ENCODE assay signal across 33 cellular contexts in the genomic region with DNA sequence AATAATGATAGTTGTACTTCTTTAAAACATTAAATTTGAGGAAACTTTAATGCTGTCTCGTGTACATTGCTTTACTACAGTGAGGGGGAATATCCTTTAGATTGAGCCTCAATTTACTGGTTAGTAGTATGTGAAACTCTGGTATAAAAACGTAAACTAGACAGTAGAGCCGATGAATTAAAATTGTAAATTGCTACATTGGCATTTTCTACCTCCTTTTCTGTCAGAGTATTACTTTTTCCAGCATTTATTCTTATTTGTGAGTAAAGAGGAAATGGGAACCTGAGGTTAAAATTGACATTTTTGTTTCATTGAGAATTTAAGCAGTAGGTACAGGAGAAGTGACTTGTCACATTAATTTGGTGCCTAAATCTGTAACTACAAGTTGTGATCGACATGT.
"Had no signal": no experiment of that assay in that cellular context is flagged by ENCODE, and none has a peak within 500 bp of the region (broad histone marks: within the 10 kb centered on the region; RNA-seq: fewer than 3 reads in every experiment).

No MANE protein-coding gene starts in this region.

- ATAC-seq: activated CD4-positive, alpha-beta T cell treated with anti-CD3 and anti-CD28 coated beads for 36 hours; activated CD4-positive, CD25-positive, alpha-beta regulatory T cell treated with anti-CD3 and anti-CD28 coated beads, Interleukin-2, amount 50 U/mL, for 24 hours; activated CD8-positive, alpha-beta memory T cell treated with anti-CD3 and anti-CD28 coated beads, Interleukin-2, amount 10 ng/mL, durations not matched to agents 7 days and 5 days; activated CD8-positive, alpha-beta T cell treated with anti-CD3 and anti-CD28 coated beads, Interleukin-2, amount 10 ng/mL, durations not matched to agents 7 days and 5 days; activated naive CD8-positive, alpha-beta T cell treated with anti-CD3 and anti-CD28 coated beads, Interleukin-2, amount 50 U/mL, for 24 hours; WTC11 had no signal

- H3K36me3 ChIP-seq: colonic mucosa had no signal

- H3K9me3 ChIP-seq: ascending aorta, colonic mucosa had no signal

- H3K4me3 ChIP-seq: ascending aorta, cardiac muscle cell, colonic mucosa had no signal

- FAIRE-seq: bronchial epithelial cell, TTC549 had no signal

- H3K27ac ChIP-seq: ascending aorta, cardiac muscle cell, colonic mucosa, WERI-Rb-1 had no signal

- H3K4me1 ChIP-seq: ascending aorta, colonic mucosa had no signal

- H3K27me3 ChIP-seq: ascending aorta, cardiac muscle cell, colonic mucosa had no signal

- DNase-seq: activated CD4-positive, alpha-beta memory T cell treated with anti-CD3 and anti-CD28 coated beads, Interleukin-2, amount 10 ng/mL, durations not matched to agents 7 days and 5 days; activated CD4-positive, alpha-beta T cell treated with anti-CD3 and anti-CD28 coated beads for 1 hour; activated CD4-positive, alpha-beta T cell treated with anti-CD3 and anti-CD28 coated beads for 36 hours; activated CD4-positive, alpha-beta T cell treated with anti-CD3 and anti-CD28 coated beads for 48 hours; activated CD4-positive, alpha-beta T cell treated with anti-CD3 and anti-CD28 coated beads, Interleukin-2, amount 10 ng/mL, durations not matched to agents 7 days and 5 days; activated CD4-positive, alpha-beta T cell treated with anti-CD3 and anti-CD28 coated beads, Interleukin-2, amount 50 U/mL, for 48 hours; activated CD4-positive, CD25-positive, alpha-beta regulatory T cell; activated CD8-positive, alpha-beta memory T cell treated with anti-CD3 and anti-CD28 coated beads for 24 hours; activated CD8-positive, alpha-beta memory T cell treated with anti-CD3 and anti-CD28 coated beads, Interleukin-2, amount 10 ng/mL, durations not matched to agents 7 days and 5 days; activated CD8-positive, alpha-beta memory T cell treated with anti-CD3 and anti-CD28 coated beads, Interleukin-2, amount 50 U/mL, for 48 hours; activated CD8-positive, alpha-beta T cell treated with anti-CD3 and anti-CD28 coated beads, Interleukin-2, amount 10 ng/mL, durations not matched to agents 7 days and 5 days; activated effector memory CD4-positive, alpha-beta T cell treated with Interleukin-2 at 50 U/mL for 16 hours; activated gamma-delta T cell; activated naive CD4-positive, alpha-beta T cell treated with anti-CD3 and anti-CD28 coated beads, Interleukin-2, amount 10 ng/mL, durations not matched to agents 7 days and 5 days; activated naive CD4-positive, alpha-beta T cell treated with Interleukin-2 at 50 U/mL for 16 hours; activated naive CD8-positive, alpha-beta T cell treated with anti-CD3 and anti-CD28 coated beads, Interleukin-2, amount 10 ng/mL, durations not matched to agents 7 days and 5 days; activated naive CD8-positive, alpha-beta T cell treated with anti-CD3 and anti-CD28 coated beads, Interleukin-2, amount 50 U/mL, for 24 hours; activated T-cell treated with anti-CD3 and anti-CD28 coated beads, Interleukin-2, amount 50 U/mL, for 24 hours; activated T-cell treated with anti-CD3 and anti-CD28 coated beads, Interleukin-2, amount 50 U/mL, for 48 hours; amygdala; anterior cingulate cortex; caudate nucleus; cerebellar nuclear complex; colonic mucosa; T-helper 2 cell; T-helper 9 cell; WERI-Rb-1 had no signal
